Comparison of ENCODE assay signal across 19 cellular contexts in the genomic region with DNA sequence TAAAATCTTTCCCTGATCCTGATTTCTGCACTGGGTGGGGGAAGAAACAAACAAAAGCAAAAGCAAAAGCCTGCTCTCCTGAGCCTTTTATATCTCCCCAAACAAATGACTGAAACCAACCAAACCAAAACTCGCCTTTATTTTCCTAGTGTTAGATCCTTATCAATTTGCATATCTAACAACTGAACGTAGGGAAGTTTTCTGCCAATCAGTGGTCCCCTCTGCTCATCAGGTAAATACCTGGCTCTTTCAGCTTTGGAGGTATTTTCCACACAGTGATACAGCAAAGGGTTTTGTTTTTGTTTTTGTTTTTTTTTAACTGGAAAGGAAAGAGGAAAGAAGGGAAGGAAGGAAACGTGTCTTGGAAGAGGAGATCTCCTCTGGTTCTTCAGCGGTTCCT. TPM values are rescaled to one million over a fixed set of nuclear protein-coding genes. Genes with fewer than 3 reads are reported as not detected.
"Had no signal": no experiment of that assay in that cellular context is flagged by ENCODE, and none has a peak within 500 bp of the region (broad histone marks: within the 10 kb centered on the region; RNA-seq: fewer than 3 reads in every experiment).

No MANE protein-coding gene starts in this region.

- H3K9me3 Mint-ChIP-seq: activated CD4-positive, alpha-beta memory T cell treated with anti-CD3 and anti-CD28 coated beads, Interleukin-2, amount 10 ng/mL, durations not matched to agents 7 days and 5 days; activated naive CD8-positive, alpha-beta T cell treated with anti-CD3 and anti-CD28 coated beads for 36 hours; stimulated activated naive CD8-positive, alpha-beta T cell treated with anti-CD3 and anti-CD28 coated beads, Interleukin-15, amount 100 ng/mL, for 72 hours had no signal

- ATAC-seq: stimulated activated naive CD8-positive, alpha-beta T cell treated with anti-CD3 and anti-CD28 coated beads, Interleukin-15, amount 100 ng/mL, for 72 hours had no signal

- H3K36me3 ChIP-seq: thyroid gland, vagina had no signal

- H3K36me3 Mint-ChIP-seq: activated naive CD8-positive, alpha-beta T cell treated with anti-CD3 and anti-CD28 coated beads for 36 hours had no signal

- FAIRE-seq: bronchial epithelial cell, colon, frontal cortex, kidney had no signal

- H3K4me3 Mint-ChIP-seq: activated CD4-positive, alpha-beta memory T cell treated with anti-CD3 and anti-CD28 coated beads, Interleukin-2, amount 10 ng/mL, durations not matched to agents 7 days and 5 days; activated naive CD8-positive, alpha-beta T cell treated with anti-CD3 and anti-CD28 coated beads for 36 hours; stimulated activated naive CD8-positive, alpha-beta T cell treated with anti-CD3 and anti-CD28 coated beads, Interleukin-15, amount 100 ng/mL, for 72 hours had no signal

- DNase-seq: activated CD4-positive, alpha-beta memory T cell treated with anti-CD3 and anti-CD28 coated beads, Interleukin-2, amount 10 ng/mL, durations not matched to agents 7 days and 5 days; activated CD4-positive, alpha-beta T cell treated with anti-CD3 and anti-CD28 coated beads for 1 hour; activated gamma-delta T cell treated with Interleukin-2 at 50 U/mL for 16 hours; activated naive CD8-positive, alpha-beta T cell treated with anti-CD3 and anti-CD28 coated beads for 36 hours; activated T-cell treated with anti-CD3 and anti-CD28 coated beads, Interleukin-2, amount 50 U/mL, for 48 hours; aorta; kidney; stimulated activated CD4-positive, alpha-beta T cell treated with anti-CD3 and anti-CD28 coated beads, Interleukin-4, amount 100 ng/mL, for 4 hours; stimulated activated naive CD8-positive, alpha-beta T cell treated with anti-CD3 and anti-CD28 coated beads, Interleukin-15, amount 100 ng/mL, for 72 hours; T-helper 9 cell; thyroid gland had no signal

- H3K4me3 ChIP-seq: thyroid gland, vagina had no signal

- H3K27ac Mint-ChIP-seq: activated CD4-positive, alpha-beta memory T cell treated with anti-CD3 and anti-CD28 coated beads, Interleukin-2, amount 10 ng/mL, durations not matched to agents 7 days and 5 days; activated naive CD8-positive, alpha-beta T cell treated with anti-CD3 and anti-CD28 coated beads for 36 hours; stimulated activated naive CD8-positive, alpha-beta T cell treated with anti-CD3 and anti-CD28 coated beads, Interleukin-15, amount 100 ng/mL, for 72 hours had no signal

- H3K27ac ChIP-seq: thyroid gland, vagina had no signal

- H3K9me3 ChIP-seq: thyroid gland, vagina had no signal

RNA-seq across cellular contexts. Expression of gene AMER2, which starts 3.3 kb away (rescaled TPM):
- total RNA-seq: activated CD4-positive, alpha-beta memory T cell treated with anti-CD3 and anti-CD28 coated beads, Interleukin-2, amount 10 ng/mL, durations not matched to agents 7 days and 5 days; activated naive CD8-positive, alpha-beta T cell treated with anti-CD3 and anti-CD28 coated beads for 36 hours; aorta; bronchial epithelial cell; liver; osteoblast; skeletal muscle tissue; vagina had no signal
- polyA plus RNA-seq: fibroblast of lung, liver had no signal
